23 cellular contexts compared by ENCODE assay signal in the genomic region with DNA sequence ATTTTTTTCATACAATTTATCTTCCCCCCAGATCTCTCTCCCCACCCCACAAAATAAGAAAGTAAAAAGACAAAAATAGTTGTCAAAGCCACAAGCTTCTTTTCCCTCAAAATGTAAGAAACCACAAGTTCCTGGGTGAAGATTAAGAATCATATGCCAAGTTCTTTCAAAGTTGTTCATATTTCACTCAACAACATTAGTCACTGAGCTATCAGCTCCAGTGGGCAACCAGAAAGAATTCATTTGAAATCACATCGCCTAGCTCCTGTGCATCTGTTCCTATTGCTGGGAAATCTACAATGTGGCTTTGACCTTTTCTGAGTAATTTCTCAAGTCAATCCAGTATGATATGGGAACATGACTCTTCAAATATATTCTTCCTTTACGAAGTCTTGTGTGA.
DNase-seq lines count a peak whose midpoint lies in the region; TF ChIP-seq lines count a peak whose summit lies in the region.
"Had no signal": no experiment of that assay in that cellular context is flagged by ENCODE, and none has a peak within 500 bp of the region (broad histone marks: within the 10 kb centered on the region; RNA-seq: fewer than 3 reads in every experiment).

No MANE protein-coding gene starts in this region.

- H3K4me3 ChIP-seq in astrocyte of the cerebellum (ENCODE audit: low read depth, low read length), result no peak overlapping the region
- H3K4me3 ChIP-seq: esophagus squamous epithelium, psoas muscle, upper lobe of right lung had no signal

- no peaks in the 10 kb centered on the region for H3K9me3 Mint-ChIP-seq in type B pancreatic cell
- H3K9me3 Mint-ChIP-seq: WTC11 had no signal

- H3K27ac Mint-ChIP-seq in type B pancreatic cell, result no peak overlapping the region
- H3K27ac Mint-ChIP-seq: activated CD8-positive, alpha-beta T cell treated with anti-CD3 and anti-CD28 coated beads for 36 hours; CD8-positive, alpha-beta memory T cell; effector memory CD8-positive, alpha-beta T cell; WTC11 had no signal

- DNase-seq in HK-2 (ENCODE audit: unreplicated experiment), result peak; percentile 1
- peak; percentile 92 for DNase-seq in MV-4-11 (lab: John Stamatoyannopoulos, UW)
- DNase-seq in astrocyte of the cerebellum (ENCODE audit: low read depth), result peak; percentile 85
- DNase-seq in non-pigmented ciliary epithelial cell (ENCODE audit: low read depth), result peak; percentile 75
- DNase-seq in EL, result no peak
- DNase-seq in NCI-H345 (lab: John Stamatoyannopoulos, UW), result no peak
- DNase-seq in type B pancreatic cell (ENCODE audit: extremely low spot score, unreplicated experiment), result no peak
- no peak for DNase-seq in T-helper 9 cell
- DNase-seq: activated CD8-positive, alpha-beta T cell treated with anti-CD3 and anti-CD28 coated beads for 36 hours; activated naive CD4-positive, alpha-beta T cell treated with Interleukin-2 at 50 U/mL for 16 hours; activated T-cell treated with anti-CD3 and anti-CD28 coated beads, Interleukin-2, amount 50 U/mL, for 1 hour; aorta; CD8-positive, alpha-beta memory T cell; DMS79; effector memory CD8-positive, alpha-beta T cell; esophagus squamous epithelium; left colon; midbrain; psoas muscle; Right ventricle myocardium superior; stimulated activated CD4-positive, alpha-beta T cell treated with anti-CD3 and anti-CD28 coated beads, Interleukin-4, amount 100 ng/mL, for 4 hours; upper lobe of right lung had no signal

- H3K4me3 Mint-ChIP-seq in type B pancreatic cell, result no peak overlapping the region
- H3K4me3 Mint-ChIP-seq: activated CD8-positive, alpha-beta T cell treated with anti-CD3 and anti-CD28 coated beads for 36 hours; CD8-positive, alpha-beta memory T cell; effector memory CD8-positive, alpha-beta T cell; WTC11 had no signal

- no peaks in the 10 kb centered on the region for H3K27me3 Mint-ChIP-seq in type B pancreatic cell
- H3K27me3 Mint-ChIP-seq: activated CD8-positive, alpha-beta T cell treated with anti-CD3 and anti-CD28 coated beads for 36 hours; CD8-positive, alpha-beta memory T cell; effector memory CD8-positive, alpha-beta T cell had no signal

- no peaks in the 10 kb centered on the region for H3K36me3 Mint-ChIP-seq in type B pancreatic cell
- H3K36me3 Mint-ChIP-seq: CD8-positive, alpha-beta memory T cell; WTC11 had no signal

- in situ Hi-C loops in astrocyte of the cerebellum (cut with HindIII; ENCODE audit: low sequenced_read_pairs), result no loop called here

- H3K4me1 Mint-ChIP-seq in type B pancreatic cell (ENCODE audit: unreplicated experiment), result no peaks in the 10 kb centered on the region
- H3K4me1 Mint-ChIP-seq: CD8-positive, alpha-beta memory T cell had no signal

- TF ChIP-seq CTCF in astrocyte of the cerebellum (IDR thresholded peaks at IDR 0.05; ENCODE audit: low read depth, low read length, missing control alignments), result no peak
- no peak for TF ChIP-seq CTCF in type B pancreatic cell (conservative IDR thresholded peaks at IDR 0.05)

Comparison
In these comparisons a context has a peak if more than half of its experiments do, and no peak if none do; other contexts are left out.
1. DNase-seq: peak in HK-2 (single experiment), MV-4-11 (single experiment), astrocyte of the cerebellum (single experiment) and non-pigmented ciliary epithelial cell (single experiment); none in EL (single experiment), NCI-H345 (single experiment), type B pancreatic cell (single experiment) and T-helper 9 cell (single experiment).